In the genomic region with DNA sequence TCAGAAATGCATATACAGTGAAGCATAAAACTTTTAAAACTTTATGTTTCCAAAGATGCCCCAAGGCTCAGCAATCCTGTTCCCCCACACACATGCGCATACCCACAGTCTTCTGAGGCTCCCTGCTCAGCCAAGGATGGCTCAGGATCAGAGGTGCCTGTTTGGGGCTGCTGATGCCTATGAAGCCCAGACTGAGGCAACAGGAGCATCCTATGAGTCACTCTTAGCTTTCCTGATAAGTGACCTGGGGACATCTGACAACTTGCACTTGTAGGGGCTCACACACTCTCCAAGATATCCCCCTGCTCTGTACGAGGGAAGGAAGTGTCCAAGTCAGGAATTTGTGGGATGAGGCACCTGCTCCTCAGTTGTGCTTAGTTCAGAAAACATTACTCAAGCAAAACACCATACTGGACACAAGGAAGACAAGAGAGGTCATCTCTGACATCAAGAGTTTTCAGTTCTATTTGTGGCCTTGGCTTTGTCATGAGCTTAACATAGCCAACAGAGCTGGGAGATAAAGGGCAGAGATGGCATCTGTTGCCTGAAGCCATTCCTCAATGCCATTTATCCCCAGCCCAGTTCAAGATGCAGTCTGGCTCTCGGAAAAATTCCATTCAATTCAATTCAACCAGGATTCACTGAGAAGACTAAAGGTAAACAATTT, we compare ENCODE assay signal across 19 cellular contexts.
DNase-seq lines count a peak whose midpoint lies in the region; ATAC-seq, FAIRE-seq and TF ChIP-seq lines count a peak whose summit lies in the region.
"Had no signal": no experiment of that assay in that cellular context is flagged by ENCODE, and none has a peak within 500 bp of the region (broad histone marks: within the 10 kb centered on the region; RNA-seq: fewer than 3 reads in every experiment).

No MANE protein-coding gene starts in this region.

- H3K4me1 ChIP-seq in gastrocnemius medialis (peaks cover 12 to 27% of the 10 kb centered on the region in 2 donors), neuronal stem cell (ENCODE audit: control insufficient read depth in 2 of 2, insufficient read depth in 1 of 2, low read depth in 1 of 2, low read length in 2 of 2) (no peaks in the 10 kb centered on the region), upper lobe of left lung (no peaks in the 10 kb centered on the region)

- H2BK5ac ChIP-seq in neuronal stem cell (ENCODE audit: low read length) = no peak overlapping the region

- no peak overlapping the region for H3K14ac ChIP-seq in neuronal stem cell (ENCODE audit: low read length)

- no peak overlapping the region for H2AK5ac ChIP-seq in neuronal stem cell (ENCODE audit: low read depth, low read length)

- no CpG with 5 or more reads among the region's 3 CpGs for WGBS in neuronal stem cell (ENCODE audit: extremely low coverage in 2 of 2, insufficient read length in 2 of 2, insufficient replicate concordance in 1 of 2), 2 donors
- 75 to 93% methylated on average over 3 of the region's 3 CpGs for WGBS in upper lobe of left lung, 2 donors

- H3K36me3 ChIP-seq in bronchial epithelial cell (ENCODE audit: control insufficient read depth, insufficient read depth, low read length) = peaks cover 10% of the 10 kb centered on the region
- peaks cover 0 to 99% of the 10 kb centered on the region in 2 donors for H3K36me3 ChIP-seq in gastrocnemius medialis
- peaks cover 57 to 99% of the 10 kb centered on the region in 2 donors for H3K36me3 ChIP-seq in neuronal stem cell (replicated peaks in 1 of 2; ENCODE audit: control insufficient read depth in 2 of 2, insufficient read depth in 2 of 2, low read length in 2 of 2)
- H3K36me3 ChIP-seq in upper lobe of left lung = peaks cover 61 to 100% (median 86%) of the 10 kb centered on the region in 4 donors

- no peaks in the 10 kb centered on the region for H3K79me1 ChIP-seq in neuronal stem cell (ENCODE audit: low read depth, low read length)

- no peak overlapping the region for H2BK15ac ChIP-seq in neuronal stem cell (ENCODE audit: low read length)

- no peak overlapping the region for H4K8ac ChIP-seq in neuronal stem cell (ENCODE audit: low read depth, low read length)

- H3K23ac ChIP-seq in neuronal stem cell (ENCODE audit: low read depth, low read length, poor library complexity) = no peak overlapping the region

- in situ Hi-C loops in gastrocnemius medialis (cut with MboI; ENCODE audit: low sequenced_read_pairs in 4 of 4) = no loop called here

- no peaks in the 10 kb centered on the region for H3K27me3 ChIP-seq in bronchial epithelial cell (ENCODE audit: control insufficient read depth, insufficient read depth, low read length)
- no peaks in the 10 kb centered on the region for H3K27me3 ChIP-seq in gastrocnemius medialis
- no peaks in the 10 kb centered on the region for H3K27me3 ChIP-seq in neuronal stem cell (ENCODE audit: control insufficient read depth in 3 of 3, insufficient read depth in 3 of 3, low read depth in 1 of 3, low read length in 3 of 3)
- H3K27me3 ChIP-seq in upper lobe of left lung = no peaks in the 10 kb centered on the region

- peak overlapping the region; percentile 17 for H3K27ac Mint-ChIP-seq in activated naive CD4-positive, alpha-beta T cell treated with anti-CD3 and anti-CD28 coated beads, Interleukin-2, amount 50 U/mL, for 24 hours
- H3K27ac Mint-ChIP-seq in activated naive CD4-positive, alpha-beta T cell treated with anti-CD3 and anti-CD28 coated beads, Interleukin-2, amount 50 U/mL, for 72 hours = peak overlapping the region in 1 of 2 donors; percentile 53
- peak overlapping the region in 1 of 6 donors; percentile 25 for H3K27ac Mint-ChIP-seq in immature natural killer cell

- no peaks in the 10 kb centered on the region for H3K27me3 Mint-ChIP-seq in activated naive CD4-positive, alpha-beta T cell treated with anti-CD3 and anti-CD28 coated beads, Interleukin-2, amount 50 U/mL, for 24 hours
- peaks cover 0 to 5% (median 2%) of the 10 kb centered on the region in 3 donors for H3K27me3 Mint-ChIP-seq in immature natural killer cell (ENCODE audit: low read depth in 3 of 3)

- H3K9ac ChIP-seq in neuronal stem cell (ENCODE audit: low read depth, low read length, poor library complexity) = no peak overlapping the region
- H3K9ac ChIP-seq: KMS-11 had no signal

- peak; percentile 13 for FAIRE-seq in bronchial epithelial cell (lab: Jason Lieb, UNC)
- FAIRE-seq: H1 had no signal

- H2AFZ ChIP-seq in neuronal stem cell (ENCODE audit: low read length) = no peak overlapping the region

- H3K4me3 ChIP-seq in bronchial epithelial cell (ENCODE audit: low read depth, low read length) (no peak overlapping the region), gastrocnemius medialis (no peak overlapping the region), neuronal stem cell (ENCODE audit: low read length in 2 of 2) (no peak overlapping the region), upper lobe of left lung (no peak overlapping the region)

- intact Hi-C loops in gastrocnemius medialis (cut with DNase I; ENCODE audit: low total_unique reads) = loop anchor here (2.0 to 5.0 kb wide), 2 partner anchors 15 to 41 kb away; no protein-coding TSS in a partner anchor

- TF ChIP-seq CTCF in bronchial epithelial cell (IDR thresholded peaks at IDR 0.05; ENCODE audit: insufficient read depth, low read length, severe bottlenecking) (no peak), gastrocnemius medialis (IDR thresholded peaks at IDR 0.05 in 4 of 5, conservative IDR thresholded peaks at IDR 0.05 in 1 of 5) (no peak), upper lobe of left lung (IDR thresholded peaks at IDR 0.05) (no peak)

- no peaks in the 10 kb centered on the region for H3K9me3 Mint-ChIP-seq in activated naive CD4-positive, alpha-beta T cell treated with anti-CD3 and anti-CD28 coated beads, Interleukin-2, amount 50 U/mL, for 24 hours
- no peaks in the 10 kb centered on the region for H3K9me3 Mint-ChIP-seq in activated naive CD4-positive, alpha-beta T cell treated with anti-CD3 and anti-CD28 coated beads, Interleukin-2, amount 50 U/mL, for 72 hours
- no peaks in the 10 kb centered on the region for H3K9me3 Mint-ChIP-seq in immature natural killer cell
- H3K9me3 Mint-ChIP-seq: CD14-positive monocyte had no signal

- no peak for ATAC-seq in activated naive CD4-positive, alpha-beta T cell treated with anti-CD3 and anti-CD28 coated beads, Interleukin-2, amount 50 U/mL, for 72 hours
- ATAC-seq in gastrocnemius medialis (peak; percentile 85 to 92), upper lobe of left lung (ENCODE audit: low FRiP score in 2 of 2) (no peak)
- ATAC-seq: PC-3 had no signal

- H3K9me3 ChIP-seq in gastrocnemius medialis = no peaks in the 10 kb centered on the region
- no peaks in the 10 kb centered on the region for H3K9me3 ChIP-seq in neuronal stem cell (replicated peaks in 1 of 2; ENCODE audit: control insufficient read depth in 2 of 2, insufficient read depth in 1 of 2, low read depth in 1 of 2, low read length in 2 of 2)
- no peaks in the 10 kb centered on the region for H3K9me3 ChIP-seq in upper lobe of left lung

- DNase-seq in activated naive CD4-positive, alpha-beta T cell treated with anti-CD3 and anti-CD28 coated beads, Interleukin-2, amount 50 U/mL, for 72 hours (ENCODE audit: low spot score in 2 of 2) = no peak
- no peak for DNase-seq in bronchial epithelial cell (ENCODE audit: low read depth)
- peak; percentile 46 for DNase-seq in islet precursor cell
- DNase-seq in gastrocnemius medialis = peak in 1 of 2 donors; percentile 62
- no peak for DNase-seq in immature natural killer cell
- no peak for DNase-seq in neuronal stem cell (ENCODE audit: low spot score)
- DNase-seq in upper lobe of left lung = no peak
- DNase-seq: DMS79 treated with DMSO at 0.1 percent for 48 hours, NCI-H1417 treated with DMSO at 0.1 percent for 48 hours, NCI-H1930, NCI-H345, NCI-H524 treated with DMSO at 0.1 percent for 48 hours, PC-3 had no signal

- H3K4ac ChIP-seq in neuronal stem cell (ENCODE audit: low read length) = no peak overlapping the region

- no peaks in the 10 kb centered on the region for H3K4me1 Mint-ChIP-seq in activated naive CD4-positive, alpha-beta T cell treated with anti-CD3 and anti-CD28 coated beads, Interleukin-2, amount 50 U/mL, for 24 hours
- no peaks in the 10 kb centered on the region for H3K4me1 Mint-ChIP-seq in immature natural killer cell

- H3K18ac ChIP-seq in neuronal stem cell (ENCODE audit: low read length) = no peak overlapping the region

- H3K4me2 ChIP-seq in neuronal stem cell (ENCODE audit: insufficient read depth, low read length, poor library complexity, severe bottlenecking) = no peak overlapping the region
- H3K4me2 ChIP-seq: KMS-11 had no signal

- H3K36me3 Mint-ChIP-seq in activated naive CD4-positive, alpha-beta T cell treated with anti-CD3 and anti-CD28 coated beads, Interleukin-2, amount 50 U/mL, for 24 hours = peaks cover 26% of the 10 kb centered on the region
- H3K36me3 Mint-ChIP-seq in activated naive CD4-positive, alpha-beta T cell treated with anti-CD3 and anti-CD28 coated beads, Interleukin-2, amount 50 U/mL, for 72 hours = peaks cover 0 to 6% of the 10 kb centered on the region in 2 donors
- no peaks in the 10 kb centered on the region for H3K36me3 Mint-ChIP-seq in immature natural killer cell

- H3K27ac ChIP-seq in gastrocnemius medialis (peak overlapping the region; percentile 61 to 81 (median 74)), neuronal stem cell (replicated peaks; ENCODE audit: low read length) (no peak overlapping the region), upper lobe of left lung (no peak overlapping the region)
- H3K27ac ChIP-seq: 22Rv1, KMS-11, RWPE1 had no signal

- no peak overlapping the region for H2BK12ac ChIP-seq in neuronal stem cell (ENCODE audit: low read length)

- H4K91ac ChIP-seq in neuronal stem cell (ENCODE audit: low read depth, low read length, poor library complexity) = no peak overlapping the region

- no peak overlapping the region for H2BK120ac ChIP-seq in neuronal stem cell (ENCODE audit: low read depth, low read length)

- no peak for TF ChIP-seq POLR2A in gastrocnemius medialis (IDR thresholded peaks at IDR 0.05)
- no peak for TF ChIP-seq POLR2A in upper lobe of left lung (IDR thresholded peaks at IDR 0.05)

- H3K4me3 Mint-ChIP-seq in activated naive CD4-positive, alpha-beta T cell treated with anti-CD3 and anti-CD28 coated beads, Interleukin-2, amount 50 U/mL, for 24 hours = no peak overlapping the region
- H3K4me3 Mint-ChIP-seq in immature natural killer cell = no peak overlapping the region
- H3K4me3 Mint-ChIP-seq: CD14-positive monocyte had no signal

- no peak for TF ChIP-seq EP300 in upper lobe of left lung (IDR thresholded peaks at IDR 0.05)

Comparison
In these comparisons a context has a peak if more than half of its experiments do, and no peak if none do; other contexts are left out.
1. ATAC-seq: peak in gastrocnemius medialis (2 of 2); none in activated naive CD4-positive, alpha-beta T cell treated with anti-CD3 and anti-CD28 coated beads, Interleukin-2, amount 50 U/mL, for 72 hours (0 of 2) and upper lobe of left lung (0 of 2).
2. H3K27ac ChIP-seq: peak in gastrocnemius medialis (4 of 4); none in neuronal stem cell (single experiment) and upper lobe of left lung (0 of 4).